In the genomic region with DNA sequence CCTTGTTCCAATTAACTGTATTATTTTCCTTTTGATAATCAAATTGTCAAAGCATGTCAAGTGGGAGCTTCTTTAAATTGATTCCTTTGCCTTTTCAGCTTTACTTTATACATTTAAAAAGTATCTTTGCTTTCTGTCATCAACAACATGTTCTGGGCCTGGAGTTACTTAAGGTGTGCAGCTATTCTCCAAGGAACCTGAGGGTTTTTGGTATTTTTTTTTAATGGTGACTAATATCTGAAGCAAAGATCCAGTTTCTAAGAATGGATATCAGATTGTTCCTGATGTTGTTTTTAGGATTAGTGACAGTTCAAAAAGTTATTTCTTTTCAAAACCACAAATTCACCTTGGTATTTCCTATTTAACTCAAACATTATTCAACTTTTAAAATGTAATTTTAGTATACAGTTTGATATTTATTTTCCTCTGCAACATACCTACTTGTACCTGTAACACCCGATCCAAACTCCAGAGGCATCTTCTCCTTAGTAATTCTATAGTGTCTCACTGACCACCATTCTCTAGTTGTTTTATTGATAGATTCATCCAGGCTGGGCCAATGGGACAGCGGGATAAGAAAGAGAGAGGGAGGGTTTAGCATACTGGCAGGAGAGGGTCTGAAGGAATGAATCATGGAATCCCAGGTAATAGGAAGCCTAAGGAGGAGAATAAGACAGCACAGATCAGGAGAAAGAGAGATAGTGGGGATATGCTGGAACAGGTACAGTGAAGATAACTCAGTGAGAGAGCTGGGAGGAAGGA, we compare ENCODE assay signal across 13 cellular contexts. TPM values are rescaled to one million over a fixed set of nuclear protein-coding genes. Genes with fewer than 3 reads are reported as not detected.
A peak's percentile ranks its signal among the peaks of the same experiment; 100 is the strongest.
DNase-seq lines count a peak whose midpoint lies in the region; ATAC-seq, FAIRE-seq and TF ChIP-seq lines count a peak whose summit lies in the region.
"Had no signal": no experiment of that assay in that cellular context is flagged by ENCODE, and none has a peak within 500 bp of the region (broad histone marks: within the 10 kb centered on the region; RNA-seq: fewer than 3 reads in every experiment).

No MANE protein-coding gene starts in this region.

- no peak overlapping the region for H2AFZ ChIP-seq in GM23248
- peak overlapping the region; percentile 33 for H2AFZ ChIP-seq in mammary epithelial cell (ENCODE audit: low read depth, low read length)

- no peak overlapping the region for H3K27ac ChIP-seq in CD4-positive, alpha-beta T cell (ENCODE audit: low read depth, low read length)
- H3K27ac ChIP-seq in GM23248 (peak overlapping the region; percentile 78; the same call in 1 of the 2 replicates), mammary epithelial cell (ENCODE audit: insufficient read depth, low read depth, low read length) (no peak overlapping the region)

- CTCF ChIA-PET in CD4-positive, alpha-beta T cell (lab: Charles Lee), result interaction anchor here (1.1 to 2.0 kb wide), 4 partner anchors 10 to 94 kb away, joined by 3 to 7 read pairs (median 5); no protein-coding TSS in a partner anchor
- CTCF ChIA-PET in mammary epithelial cell (lab: Charles Lee; ENCODE audit: low non-redundant PET), result no interaction called here

- peak overlapping the region; percentile 97 for H3K27ac Mint-ChIP-seq in CD4-positive, alpha-beta T cell
- H3K27ac Mint-ChIP-seq in mesothelial cell of epicardium (peak overlapping the region; percentile 43), CD14-positive monocyte (no peak overlapping the region)

- no peak for ATAC-seq in CD4-positive, alpha-beta T cell (ENCODE audit: poor library complexity)

- H3K79me2 ChIP-seq in GM23248 (ENCODE audit: insufficient read depth) (peaks cover 11% of the 10 kb centered on the region), mammary epithelial cell (ENCODE audit: insufficient read depth, low read length) (peaks cover 13% of the 10 kb centered on the region)

- 93 to 97% methylated on average over 2 of the region's 2 CpGs for WGBS in GM23248 (ENCODE audit: low coverage in 1 of 2, low lambda C conversion rate in 2 of 2, missing lambda C conversion rate in 2 of 2), 2 experiments
- 62% methylated on average over 2 of the region's 2 CpGs for WGBS in mammary epithelial cell (ENCODE audit: low coverage, missing lambda C conversion rate)

- H3K9ac ChIP-seq in GM23248, result no peak overlapping the region
- no peak overlapping the region for H3K9ac ChIP-seq in mammary epithelial cell (ENCODE audit: insufficient read depth, low read length)

- intact Hi-C loops in CD4-positive, alpha-beta T cell (cut with DNase I, micrococcal nuclease), result no loop called here
- intact Hi-C loops in mammary epithelial cell (cut with micrococcal nuclease) (no loop called here), CD14-positive monocyte (cut with micrococcal nuclease) (no loop called here)

- in situ Hi-C loops in GM23248 (cut with MboI), result no loop called here
- in situ Hi-C loops in mammary epithelial cell (cut with MboI; ENCODE audit: low sequenced_read_pairs in 2 of 2), result no loop called here

- H3K9me3 ChIP-seq in CD4-positive, alpha-beta T cell (ENCODE audit: control insufficient read depth, low read length), result no peaks in the 10 kb centered on the region
- H3K9me3 ChIP-seq in GM23248 (ENCODE audit: low read depth), result no peaks in the 10 kb centered on the region
- H3K9me3 ChIP-seq in mammary epithelial cell (replicated peaks; ENCODE audit: insufficient read depth, low read length), result no peaks in the 10 kb centered on the region
- H3K9me3 ChIP-seq: HAP-1, testis had no signal

- POLR2A ChIA-PET in CD4-positive, alpha-beta T cell (lab: Charles Lee), result interaction anchor here (0.7 kb wide), 1 partner anchor 9 kb away, joined by 3 read pairs; no protein-coding TSS in a partner anchor

- H3K27me3 Mint-ChIP-seq in CD4-positive, alpha-beta T cell, result no peaks in the 10 kb centered on the region
- no peaks in the 10 kb centered on the region for H3K27me3 Mint-ChIP-seq in mesothelial cell of epicardium (ENCODE audit: low read depth)
- H3K27me3 Mint-ChIP-seq in CD14-positive monocyte (ENCODE audit: low read depth in 3 of 3), result peaks cover 5 to 9% (median 9%) of the 10 kb centered on the region in 3 donors

- no peak for TF ChIP-seq POLR2A in H54 (IDR thresholded peaks at IDR 0.05; ENCODE audit: low read depth, low read length)

- peaks cover 28% of the 10 kb centered on the region for H3K4me1 ChIP-seq in GM23248 (ENCODE audit: insufficient read depth)
- H3K4me1 ChIP-seq in mammary epithelial cell (ENCODE audit: insufficient read depth, low read length), result peaks cover 39% of the 10 kb centered on the region

- H3K4me2 ChIP-seq in GM23248 (ENCODE audit: unreplicated experiment) (peak overlapping the region; percentile 22), mammary epithelial cell (ENCODE audit: insufficient read depth, low read depth, low read length) (peak overlapping the region; percentile 47)

- H3F3A ChIP-seq in GM23248 (ENCODE audit: insufficient read depth), result peaks cover 33% of the 10 kb centered on the region

- TF ChIP-seq CTCF in CD4-positive, alpha-beta T cell (IDR thresholded peaks at IDR 0.05), result no peak
- no peak for TF ChIP-seq CTCF in mammary epithelial cell (conservative IDR thresholded peaks at IDR 0.05 in 1 of 2, IDR thresholded peaks at IDR 0.05 in 1 of 2; ENCODE audit: extremely low read depth in 1 of 2, insufficient read depth in 1 of 2, low read depth in 1 of 2, low read length in 2 of 2)
- TF ChIP-seq CTCF in mesothelial cell of epicardium (IDR thresholded peaks at IDR 0.05; ENCODE audit: unreplicated experiment), result no peak
- no peak for TF ChIP-seq CTCF in CD14-positive monocyte (IDR thresholded peaks at IDR 0.05)

- H4K20me1 ChIP-seq in GM23248 (ENCODE audit: insufficient read depth) (no peaks in the 10 kb centered on the region), mammary epithelial cell (ENCODE audit: insufficient read depth, low read length) (no peaks in the 10 kb centered on the region)

- no peaks in the 10 kb centered on the region for H3K9me3 Mint-ChIP-seq in CD4-positive, alpha-beta T cell
- H3K9me3 Mint-ChIP-seq in mesothelial cell of epicardium, result no peaks in the 10 kb centered on the region
- no peaks in the 10 kb centered on the region for H3K9me3 Mint-ChIP-seq in CD14-positive monocyte

- H3K36me3 ChIP-seq in GM23248 (ENCODE audit: low read depth) (no peaks in the 10 kb centered on the region), mammary epithelial cell (ENCODE audit: insufficient read depth, low read length) (no peaks in the 10 kb centered on the region)
- H3K36me3 ChIP-seq: HAP-1 had no signal

- peak overlapping the region; percentile 79 for H3K4me3 Mint-ChIP-seq in CD4-positive, alpha-beta T cell
- H3K4me3 Mint-ChIP-seq in mesothelial cell of epicardium, result no peak overlapping the region
- no peak overlapping the region for H3K4me3 Mint-ChIP-seq in CD14-positive monocyte

- peaks cover 11% of the 10 kb centered on the region for H3K36me3 Mint-ChIP-seq in CD4-positive, alpha-beta T cell (ENCODE audit: low read depth)
- H3K36me3 Mint-ChIP-seq in mesothelial cell of epicardium (no peaks in the 10 kb centered on the region), CD14-positive monocyte (peaks cover under 1 to 4% of the 10 kb centered on the region in 2 donors)

- peaks cover 36% of the 10 kb centered on the region for H3K4me1 Mint-ChIP-seq in CD4-positive, alpha-beta T cell (ENCODE audit: low read depth)
- peaks cover 39% of the 10 kb centered on the region for H3K4me1 Mint-ChIP-seq in mesothelial cell of epicardium
- peaks cover 24% of the 10 kb centered on the region for H3K4me1 Mint-ChIP-seq in CD14-positive monocyte

- H3K4me3 ChIP-seq in GM23248, result no peak overlapping the region
- no peak overlapping the region for H3K4me3 ChIP-seq in mammary epithelial cell (replicated peaks in 1 of 3; ENCODE audit: insufficient read depth in 1 of 3, low read depth in 2 of 3, low read length in 3 of 3)
- H3K4me3 ChIP-seq: HAP-1, testis had no signal

- no TSS peak for BruUV-seq in mammary epithelial cell (replicated peaks; lab: Mats Ljungman, UMichigan)

- no peak for DNase-seq in CD4-positive, alpha-beta T cell
- no peak for DNase-seq in GM23248
- peak; percentile 26 for DNase-seq in mammary epithelial cell
- no peak for DNase-seq in mesothelial cell of epicardium (ENCODE audit: low spot score in 2 of 2, unreplicated experiment in 2 of 2)
- DNase-seq in H54 (ENCODE audit: insufficient read length, low spot score), result no peak
- DNase-seq in SW 1271 (lab: John Stamatoyannopoulos, UW), result no peak
- DNase-seq in OCI-M1 (lab: John Stamatoyannopoulos, UW), result no peak
- no peak for DNase-seq in CD14-positive monocyte (ENCODE audit: low spot score)
- DNase-seq: NCI-H2081, SIG-M5, testis had no signal

- no peak for FAIRE-seq in H54 (lab: Jason Lieb, UNC)

- dilution Hi-C loops in mammary epithelial cell (cut with HindIII; ENCODE audit: low sequenced_read_pairs), result loop anchor here (10.0 kb wide), 1 partner anchor 52 kb away; no protein-coding TSS in a partner anchor

- no peaks in the 10 kb centered on the region for H3K27me3 ChIP-seq in CD4-positive, alpha-beta T cell (ENCODE audit: control insufficient read depth, insufficient read depth, low read length)
- no peaks in the 10 kb centered on the region for H3K27me3 ChIP-seq in GM23248 (replicated peaks; ENCODE audit: insufficient read depth)
- H3K27me3 ChIP-seq in mammary epithelial cell (ENCODE audit: insufficient read depth, low read length), result no peaks in the 10 kb centered on the region
- H3K27me3 ChIP-seq: testis had no signal

- H3K9me2 ChIP-seq in GM23248 (ENCODE audit: insufficient read depth), result no peaks in the 10 kb centered on the region

RNA-seq across cellular contexts. Expression of a gene that starts 3.1 kb away (rescaled TPM):
- total RNA-seq in CD4-positive, alpha-beta T cell, result 1 to 10 TPM; 1.6 to 1.7 TPM
- total RNA-seq in GM23248 (2014; rRNA removed; shearing (Covaris generic)), result 3.4 and 5.6 TPM in 2 replicates
- polyA plus RNA-seq in GM23248 (2016; fragmentation: Nextera tagmentation; extraction: Ambion mirVana) (2.4 and 3.1 TPM in 2 replicates), mammary epithelial cell (0.78 TPM), CD14-positive monocyte (under 1 TPM in 1 of 2 donors, not detected in 1; 0.07 TPM)
- total RNA-seq in mammary epithelial cell (1 to 10 TPM; 1.3 to 3.1 TPM), mesothelial cell of epicardium (3.9 to 5.5 TPM (median 4.8 TPM) in 3 replicates)
- not detected for polyA minus RNA-seq in mammary epithelial cell

RNA-seq across cellular contexts. Expression of a gene that starts 3.4 kb away (rescaled TPM):
- 100 to 1,000 TPM; 170 to 173 TPM for total RNA-seq in CD4-positive, alpha-beta T cell
- 36.2 and 57.5 TPM in 2 replicates for total RNA-seq in GM23248 (2014; rRNA removed; shearing (Covaris generic))
- 14.4 and 15.3 TPM in 2 replicates for polyA plus RNA-seq in GM23248 (2016; fragmentation: Nextera tagmentation; extraction: Ambion mirVana)
- total RNA-seq in mammary epithelial cell, result 10 to 100 TPM; 60.2 to 75.0 TPM
- 16.7 TPM for polyA plus RNA-seq in mammary epithelial cell
- 34.9 TPM for polyA minus RNA-seq in mammary epithelial cell
- 89.2 to 92.2 TPM (median 89.3 TPM) in 3 replicates for total RNA-seq in mesothelial cell of epicardium
- 10 to 100 TPM; 12.4 to 16.0 TPM for polyA plus RNA-seq in CD14-positive monocyte

RNA-seq across cellular contexts. Expression of a gene that starts 16.2 kb away (rescaled TPM):
- total RNA-seq in CD4-positive, alpha-beta T cell, result 10 to 100 TPM; 71.7 to 74.7 TPM
- total RNA-seq in GM23248 (2014; rRNA removed; shearing (Covaris generic)), result 7.7 and 8.3 TPM in 2 replicates
- polyA plus RNA-seq in GM23248 (2016; fragmentation: Nextera tagmentation; extraction: Ambion mirVana) (41.7 and 44.7 TPM in 2 replicates), mammary epithelial cell (40.2 TPM), CD14-positive monocyte (10 to 100 TPM; 37.3 to 39.2 TPM)
- total RNA-seq in mammary epithelial cell (10 to 100 TPM in 1 of 2 donors, 1 to 10 TPM in 1; 8.8 to 39.1 TPM), mesothelial cell of epicardium (56.7 to 69.3 TPM (median 64.2 TPM) in 3 replicates)
- 9.8 TPM for polyA minus RNA-seq in mammary epithelial cell

RNA-seq across cellular contexts. Expression of a gene that starts 27.5 kb away (rescaled TPM):
- total RNA-seq in CD4-positive, alpha-beta T cell, result under 1 TPM; 0.08 to 0.25 TPM
- 3.7 and 4.4 TPM in 2 replicates for total RNA-seq in GM23248 (2014; rRNA removed; shearing (Covaris generic))
- 2.2 and 2.5 TPM in 2 replicates for polyA plus RNA-seq in GM23248 (2016; fragmentation: Nextera tagmentation; extraction: Ambion mirVana)
- 10 to 100 TPM in 1 of 2 donors, 1 to 10 TPM in 1; 2.7 to 15.0 TPM for total RNA-seq in mammary epithelial cell
- 2.4 TPM for polyA plus RNA-seq in mammary epithelial cell
- polyA minus RNA-seq in mammary epithelial cell, result 3.9 TPM
- total RNA-seq in mesothelial cell of epicardium, result 171 to 173 TPM (median 173 TPM) in 3 replicates
- under 1 TPM; 0.18 to 0.40 TPM for polyA plus RNA-seq in CD14-positive monocyte
- total RNA-seq: M059J had no signal

RNA-seq across cellular contexts. Expression of a gene that starts 58.3 kb away (rescaled TPM):
- total RNA-seq in CD4-positive, alpha-beta T cell, result not detected
- total RNA-seq in GM23248 (2014; rRNA removed; shearing (Covaris generic)), result 96.9 and 113 TPM in 2 replicates
- polyA plus RNA-seq in GM23248 (2016; fragmentation: Nextera tagmentation; extraction: Ambion mirVana) (75.6 and 84.8 TPM in 2 replicates), mammary epithelial cell (0.12 TPM), CD14-positive monocyte (not detected)
- total RNA-seq in mammary epithelial cell (1 to 10 TPM in 1 of 2 donors, not detected in 1; 9.0 TPM), mesothelial cell of epicardium (291 to 298 TPM (median 292 TPM) in 3 replicates)
- not detected for polyA minus RNA-seq in mammary epithelial cell

Comparison
In these comparisons a context has a peak if more than half of its experiments do, and no peak if none do; other contexts are left out.
1. H3K27ac Mint-ChIP-seq: peak in CD4-positive, alpha-beta T cell (single experiment) and mesothelial cell of epicardium (single experiment); none in CD14-positive monocyte (0 of 7).